In the genomic region with DNA sequence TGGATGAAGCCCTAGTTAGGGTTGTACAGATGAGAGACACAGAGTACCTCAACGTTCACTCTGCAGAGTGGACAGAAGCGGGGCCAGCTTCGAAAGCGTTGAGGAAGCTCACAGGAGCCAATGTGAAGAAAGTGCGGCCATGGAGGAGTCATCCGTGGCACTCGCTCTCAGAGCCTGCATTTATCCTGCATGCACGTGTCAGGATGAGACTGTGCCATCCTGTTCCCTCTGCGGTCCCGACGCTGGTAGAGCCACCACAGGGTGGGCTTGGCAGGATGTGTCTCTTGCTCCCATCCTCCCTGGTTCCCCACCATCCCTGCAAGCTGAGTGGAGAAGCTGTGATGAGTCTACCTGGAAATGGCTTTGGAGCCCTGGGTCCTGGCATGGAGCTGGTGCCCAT, we compare ENCODE assay signal across 19 cellular contexts.
"Had no signal": no experiment of that assay in that cellular context is flagged by ENCODE, and none has a peak within 500 bp of the region (broad histone marks: within the 10 kb centered on the region; RNA-seq: fewer than 3 reads in every experiment).

No MANE protein-coding gene starts in this region.

- H3K9ac ChIP-seq: SK-N-SH had no signal

- H3K4me2 ChIP-seq: SK-N-SH had no signal

- H3K36me3 ChIP-seq: cardiac muscle cell, lower lobe of right lung, pancreas had no signal

- H3K27me3 ChIP-seq: cardiac muscle cell, foreskin keratinocyte, pancreas, testis had no signal

- H3K9me3 Mint-ChIP-seq: activated T-helper 2 cell treated with anti-CD3 and anti-CD28 coated beads, Interferon-gamma antibody, Interleukin-2, Interleukin-4, amounts not matched to agents 10 μg/mL and 5 μg/mL and 100 μg/mL, durations not matched to agents 14 hours and 24 hours and 36 hours; mesothelial cell of epicardium; nephron progenitor cell had no signal

- H3K4me3 Mint-ChIP-seq: mesothelial cell of epicardium, nephron progenitor cell had no signal

- DNase-seq: activated CD4-positive, alpha-beta T cell treated with anti-CD3 and anti-CD28 coated beads for 1 hour; activated CD4-positive, alpha-beta T cell treated with anti-CD3 and anti-CD28 coated beads, Interleukin-2, amount 50 U/mL, for 4 hours; activated naive CD4-positive, alpha-beta T cell treated with anti-CD3 and anti-CD28 coated beads, Interleukin-2, amount 50 U/mL, for 16 hours; foreskin keratinocyte; glutamatergic neuron; lower lobe of right lung; nephron progenitor cell; stimulated activated CD4-positive, alpha-beta T cell treated with anti-CD3 and anti-CD28 coated beads, Interleukin-4, amount 100 ng/mL, for 4 hours; stimulated activated CD8-positive, alpha-beta memory T cell treated with anti-CD3 and anti-CD28 coated beads, Interleukin-4, amount 100 ng/mL, for 48 hours; stimulated activated naive CD4-positive, alpha-beta T cell treated with Interleukin-2 at 50 U/mL for 16 hours; T-helper 1 cell; T1000 had no signal

- H3K4me3 ChIP-seq: cardiac muscle cell, lower lobe of right lung, pancreas, skin epidermis, testis had no signal

- H3K27ac ChIP-seq: cardiac muscle cell, foreskin keratinocyte, lower lobe of right lung, pancreas, skin epidermis, testis had no signal

- H3K27ac Mint-ChIP-seq: activated T-helper 2 cell treated with anti-CD3 and anti-CD28 coated beads, Interferon-gamma antibody, Interleukin-2, Interleukin-4, amounts not matched to agents 10 μg/mL and 5 μg/mL and 100 μg/mL, durations not matched to agents 14 hours and 24 hours and 36 hours; mesothelial cell of epicardium had no signal

- H3K9me3 ChIP-seq: lower lobe of right lung, pancreas, SK-N-SH, testis had no signal

- ATAC-seq: foreskin keratinocyte, lower lobe of right lung had no signal
